Comparison of ENCODE assay signal across 16 cellular contexts in the genomic region with DNA sequence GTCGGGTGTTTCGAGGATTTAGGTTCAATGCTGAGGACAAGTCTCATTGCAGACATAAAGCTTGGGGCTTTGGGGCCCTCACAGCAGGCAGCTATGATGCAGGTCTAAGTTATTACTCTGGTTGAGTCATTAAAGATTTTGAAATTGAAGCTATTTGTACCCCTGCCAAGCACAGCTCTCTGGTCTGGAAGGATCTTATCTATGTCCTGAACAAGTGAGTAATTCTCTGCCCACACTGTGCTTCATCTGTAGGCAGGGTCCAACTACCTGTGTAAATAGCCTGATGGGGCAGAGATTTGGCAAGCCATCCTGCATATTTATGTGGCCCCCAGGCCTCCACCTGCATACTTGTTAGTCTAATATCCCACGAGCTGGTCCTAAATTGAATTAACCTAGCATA. TPM values are rescaled to one million over a fixed set of nuclear protein-coding genes. Genes with fewer than 3 reads are reported as not detected.
DNase-seq lines count a peak whose midpoint lies in the region; ATAC-seq and TF ChIP-seq lines count a peak whose summit lies in the region.
"Had no signal": no experiment of that assay in that cellular context is flagged by ENCODE, and none has a peak within 500 bp of the region (broad histone marks: within the 10 kb centered on the region; RNA-seq: fewer than 3 reads in every experiment).

No MANE protein-coding gene starts in this region.

- H3K9me3 ChIP-seq in PC-9 (ENCODE audit: insufficient read depth, low read depth): peaks cover 22% of the 10 kb centered on the region
- no peaks in the 10 kb centered on the region for H3K9me3 ChIP-seq in aorta (ENCODE audit: control insufficient read depth, low read length)
- H3K9me3 ChIP-seq: vagina had no signal

- H3K27ac ChIP-seq in PC-9: peak overlapping the region; percentile 94
- H3K27ac ChIP-seq in aorta (ENCODE audit: low read depth in 1 of 2, low read length in 2 of 2): no peak overlapping the region
- H3K27ac ChIP-seq: dorsolateral prefrontal cortex, SK-N-MC, spleen, vagina had no signal

- peaks cover 33% of the 10 kb centered on the region for H3F3A ChIP-seq in PC-9 (ENCODE audit: insufficient read depth, low read depth)

- H4K20me1 ChIP-seq in PC-9 (ENCODE audit: insufficient read depth): no peaks in the 10 kb centered on the region

- H3K4me3 ChIP-seq in PC-9: peak overlapping the region; percentile 32; the same call in 1 of the 2 replicates
- H3K4me3 ChIP-seq in epithelial cell of esophagus (ENCODE audit: low read length): no peak overlapping the region
- H3K4me3 ChIP-seq in aorta (ENCODE audit: low read length in 2 of 2): no peak overlapping the region
- H3K4me3 ChIP-seq: dorsolateral prefrontal cortex, SK-N-MC, spleen, vagina had no signal

- no peaks in the 10 kb centered on the region for H3K9me2 ChIP-seq in PC-9 (ENCODE audit: insufficient read depth)

- peak overlapping the region; percentile 73 for H3K4me2 ChIP-seq in PC-9

- no peak for TF ChIP-seq CTCF in PC-9 (conservative IDR thresholded peaks at IDR 0.05)
- TF ChIP-seq CTCF in epithelial cell of esophagus (IDR thresholded peaks at IDR 0.05; ENCODE audit: insufficient read depth, low read depth, low read length, missing control alignments): no peak
- no peak for TF ChIP-seq CTCF in omental fat pad (IDR thresholded peaks at IDR 0.05)

- ATAC-seq in omental fat pad (ENCODE audit: low FRiP score) (peak; percentile 87), aorta (ENCODE audit: low FRiP score) (no peak), GM21423 (IDR thresholded peaks at IDR 0.05; ENCODE audit: unreplicated experiment) (no peak)

- H3K79me2 ChIP-seq in PC-9 (ENCODE audit: low read depth): no peaks in the 10 kb centered on the region

- H2AFZ ChIP-seq in PC-9: no peak overlapping the region

- POLR2A ChIA-PET in PC-9 (lab: Charles Lee; ENCODE audit: unreplicated experiment): no interaction called here

- no peaks in the 10 kb centered on the region for H3K36me3 ChIP-seq in PC-9 (ENCODE audit: low read depth)
- no peaks in the 10 kb centered on the region for H3K36me3 ChIP-seq in aorta (ENCODE audit: control insufficient read depth in 1 of 2, insufficient read depth in 2 of 2, low read length in 1 of 2)
- H3K36me3 ChIP-seq: spleen, vagina had no signal

- DNase-seq in EH (ENCODE audit: low read depth): peak; percentile 95
- DNase-seq in PC-9: peak; percentile 37 to 98
- peak; percentile 45 for DNase-seq in epithelial cell of esophagus (ENCODE audit: low read depth)
- DNase-seq in omental fat pad (ENCODE audit: low spot score): no peak
- no peak for DNase-seq in aorta
- no peak for DNase-seq in hypothalamus (lab: John Stamatoyannopoulos, UW)
- no peak for DNase-seq in activated gamma-delta T cell (lab: John Stamatoyannopoulos, UW)
- DNase-seq: activated effector memory CD4-positive, alpha-beta T cell treated with anti-CD3 and anti-CD28 coated beads, Interleukin-2, amount 50 U/mL, for 16 hours; dorsolateral prefrontal cortex; MV-4-11; naive B cell; NCI-H526 treated with DMSO at 0.1 percent for 48 hours; spleen had no signal

- H3K4me1 ChIP-seq in PC-9 (replicated peaks; ENCODE audit: insufficient read depth) (peaks cover 42% of the 10 kb centered on the region), aorta (ENCODE audit: control insufficient read depth in 1 of 2, insufficient read depth in 2 of 2, low read length in 2 of 2) (no peaks in the 10 kb centered on the region)
- H3K4me1 ChIP-seq: spleen, vagina had no signal

- BruUV-seq in PC-9 (replicated peaks; lab: Mats Ljungman, UMichigan): no TSS peak

- WGBS in aorta, 2 donors: 52 to 69% methylated on average over 3 of the region's 3 CpGs

- CTCF ChIA-PET in PC-9 (lab: Charles Lee): no interaction called here

- H3K27me3 ChIP-seq in PC-9 (ENCODE audit: insufficient read depth, low read depth) (no peaks in the 10 kb centered on the region), aorta (ENCODE audit: control insufficient read depth in 1 of 2, insufficient read depth in 2 of 2, low read length in 1 of 2) (no peaks in the 10 kb centered on the region)
- H3K27me3 ChIP-seq: spleen, vagina had no signal

- intact Hi-C loops in PC-9 (cut with micrococcal nuclease; ENCODE audit: unreplicated experiment): loop anchor here (5.0 kb wide), 1 partner anchor 101 kb away; the partner anchor contains the start of gene GABRE
- intact Hi-C loops in aorta (cut with DNase I): no loop called here

RNA-seq across cellular contexts. Expression of gene MAGEA4, which starts 41.4 kb away (rescaled TPM):
- total RNA-seq in PC-9 (2021) (not detected in 2 replicates), omental fat pad (not detected), aorta (not detected)
- polyA plus RNA-seq in aorta: not detected
- total RNA-seq: dorsolateral prefrontal cortex, spleen, vagina had no signal
- polyA plus RNA-seq: spleen had no signal

Comparison
In these comparisons a context has a peak if more than half of its experiments do, and no peak if none do; other contexts are left out.
1. DNase-seq: peak in EH (single experiment), PC-9 (2 of 2) and epithelial cell of esophagus (single experiment); none in omental fat pad (single experiment), aorta (0 of 2), hypothalamus (0 of 51) and activated gamma-delta T cell (single experiment).